ENCODE assay signal across 25 cellular contexts in the genomic region with DNA sequence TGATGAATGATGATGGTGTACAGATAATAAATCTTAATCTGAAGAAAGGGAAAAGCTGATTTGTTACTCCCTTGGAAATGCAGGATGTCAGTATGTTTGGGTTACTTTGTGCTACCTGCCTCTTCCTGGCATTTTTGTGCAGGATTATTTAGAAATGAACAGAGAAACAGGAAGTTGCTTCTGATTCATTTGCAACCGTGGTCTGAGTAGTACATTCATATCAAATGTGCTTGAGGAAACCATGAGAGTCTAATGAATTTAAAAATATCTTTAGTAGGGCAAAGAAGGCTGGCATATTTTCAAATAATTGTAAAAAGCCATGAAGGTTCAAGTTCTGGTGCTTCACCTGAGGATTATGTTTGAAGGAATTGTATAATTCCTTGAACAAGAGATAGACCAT.
"Had no signal": no experiment of that assay in that cellular context is flagged by ENCODE, and none has a peak within 500 bp of the region (broad histone marks: within the 10 kb centered on the region; RNA-seq: fewer than 3 reads in every experiment).

No MANE protein-coding gene starts in this region.

- H3K4me3 Mint-ChIP-seq: activated CD8-positive, alpha-beta T cell treated with anti-CD3 and anti-CD28 coated beads for 36 hours; activated naive CD8-positive, alpha-beta T cell treated with anti-CD3 and anti-CD28 coated beads for 36 hours; activated T-helper 17 cell treated with anti-CD3 and anti-CD28 coated beads, Interleukin-2, amount 50 U/mL, for 72 hours; nephron progenitor cell; stimulated activated memory B cell treated with anti-CD40 and anti-IgM and Interleukin-4, amounts not matched to agents 10 μg/mL and 1 μg/mL and 100 μg/mL, for 72 hours had no signal

- H3K27me3 Mint-ChIP-seq: activated CD8-positive, alpha-beta T cell treated with anti-CD3 and anti-CD28 coated beads for 36 hours; activated naive CD8-positive, alpha-beta T cell treated with anti-CD3 and anti-CD28 coated beads for 36 hours; activated T-helper 17 cell treated with anti-CD3 and anti-CD28 coated beads, Interleukin-2, amount 50 U/mL, for 72 hours; stimulated activated memory B cell treated with anti-CD40 and anti-IgM and Interleukin-4, amounts not matched to agents 10 μg/mL and 1 μg/mL and 100 μg/mL, for 72 hours had no signal

- H3K36me3 ChIP-seq: cardiac muscle cell, esophagus muscularis mucosa, gastroesophageal sphincter, heart right ventricle, left ventricle myocardium inferior, spleen, thoracic aorta had no signal

- ATAC-seq: activated CD8-positive, alpha-beta T cell treated with anti-CD3 and anti-CD28 coated beads for 36 hours; activated T-helper 17 cell treated with anti-CD3 and anti-CD28 coated beads, Interleukin-2, amount 50 U/mL, for 72 hours; gastroesophageal sphincter; heart right ventricle; sciatic nerve; stimulated activated memory B cell treated with anti-CD40 and anti-IgM and Interleukin-4, amounts not matched to agents 10 μg/mL and 1 μg/mL and 100 μg/mL, for 72 hours had no signal

- DNase-seq: activated CD4-positive, alpha-beta T cell treated with anti-CD3 and anti-CD28 coated beads for 48 hours; activated CD4-positive, CD25-positive, alpha-beta regulatory T cell; activated CD8-positive, alpha-beta T cell treated with anti-CD3 and anti-CD28 coated beads for 36 hours; activated naive CD4-positive, alpha-beta T cell; activated naive CD8-positive, alpha-beta T cell treated with anti-CD3 and anti-CD28 coated beads for 36 hours; activated T-cell treated with anti-CD3 and anti-CD28 coated beads, Interleukin-2, amount 50 U/mL, for 1 hour; amniotic stem cell; dermis blood vessel endothelial cell; effector memory CD4-positive, alpha-beta T cell; heart right ventricle; left ventricle myocardium inferior; mammary epithelial cell; midbrain; nephron progenitor cell; nucleus accumbens; spleen; stimulated activated CD4-positive, alpha-beta T cell treated with anti-CD3 and anti-CD28 coated beads, Interleukin-4, amount 100 ng/mL, for 4 hours had no signal

- H3K4me1 ChIP-seq: esophagus muscularis mucosa, gastroesophageal sphincter, heart right ventricle, left ventricle myocardium inferior, spleen had no signal

- H3K27ac ChIP-seq: cardiac muscle cell, esophagus muscularis mucosa, gastroesophageal sphincter, heart right ventricle, left ventricle myocardium inferior, spleen, thoracic aorta had no signal

- H3K27ac Mint-ChIP-seq: activated CD8-positive, alpha-beta T cell treated with anti-CD3 and anti-CD28 coated beads for 36 hours; activated naive CD8-positive, alpha-beta T cell treated with anti-CD3 and anti-CD28 coated beads for 36 hours; activated T-helper 17 cell treated with anti-CD3 and anti-CD28 coated beads, Interleukin-2, amount 50 U/mL, for 72 hours; nephron progenitor cell; stimulated activated memory B cell treated with anti-CD40 and anti-IgM and Interleukin-4, amounts not matched to agents 10 μg/mL and 1 μg/mL and 100 μg/mL, for 72 hours had no signal

- H3K27me3 ChIP-seq: cardiac muscle cell, esophagus muscularis mucosa, gastroesophageal sphincter, heart right ventricle, spleen had no signal

- H3K4me3 ChIP-seq: cardiac muscle cell, esophagus muscularis mucosa, gastroesophageal sphincter, heart right ventricle, left ventricle myocardium inferior, spleen, thoracic aorta had no signal

- H3K4me1 Mint-ChIP-seq: activated naive CD8-positive, alpha-beta T cell treated with anti-CD3 and anti-CD28 coated beads for 36 hours; activated T-helper 17 cell treated with anti-CD3 and anti-CD28 coated beads, Interleukin-2, amount 50 U/mL, for 72 hours; stimulated activated memory B cell treated with anti-CD40 and anti-IgM and Interleukin-4, amounts not matched to agents 10 μg/mL and 1 μg/mL and 100 μg/mL, for 72 hours had no signal

- H3K9me3 ChIP-seq: thoracic aorta had no signal

- H3K36me3 Mint-ChIP-seq: activated naive CD8-positive, alpha-beta T cell treated with anti-CD3 and anti-CD28 coated beads for 36 hours; stimulated activated memory B cell treated with anti-CD40 and anti-IgM and Interleukin-4, amounts not matched to agents 10 μg/mL and 1 μg/mL and 100 μg/mL, for 72 hours had no signal

- FAIRE-seq: endothelial cell of umbilical vein had no signal
